Comparison of ENCODE assay signal across 24 cellular contexts in the genomic region with DNA sequence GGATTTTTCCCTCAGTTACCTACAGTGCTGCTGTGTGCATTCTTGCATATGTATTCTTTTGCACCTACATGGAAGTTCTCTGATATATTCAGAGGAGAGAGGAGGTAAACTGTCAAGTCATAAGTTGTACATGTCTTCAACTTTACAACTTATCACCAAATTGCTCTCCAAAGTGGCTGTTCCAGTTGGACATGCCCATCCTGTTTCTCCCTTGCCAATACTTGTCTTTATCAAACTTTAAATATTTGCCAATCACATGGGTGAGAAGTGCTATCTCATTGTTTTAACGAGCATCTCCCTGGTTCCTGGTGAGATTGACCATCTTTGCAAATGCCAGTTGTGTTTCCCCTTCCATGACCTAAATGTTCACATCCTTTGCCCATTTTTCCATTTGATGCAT.
"Had no signal": no experiment of that assay in that cellular context is flagged by ENCODE, and none has a peak within 500 bp of the region (broad histone marks: within the 10 kb centered on the region; RNA-seq: fewer than 3 reads in every experiment).

No MANE protein-coding gene starts in this region.

- H3K36me3 ChIP-seq: SJSA1 had no signal

- H3K27me3 ChIP-seq: SJSA1 had no signal

- ATAC-seq: K562 had no signal

- DNase-seq: Kasumi-1, MV-4-11, NCI-H1048, NCI-H1105, NCI-H1417, NCI-H1436 treated with DMSO at 0.1 percent for 48 hours, NCI-H1694, NCI-H187 treated with DMSO at 0.1 percent for 48 hours, NCI-H2081, NCI-H2107, NCI-H226, NCI-H446, NCI-H510A, NCI-H524 treated with DMSO at 0.1 percent for 48 hours, NCI-H69, NCI-H774, Right ventricle myocardium superior, RPMI8226, SIG-M5 had no signal

- H3K27ac ChIP-seq: HL-60, KMS-11, SJSA1, SK-N-MC had no signal

- H3K4me3 ChIP-seq: K562, SJSA1, SK-N-MC had no signal

- H3K9me3 ChIP-seq: SJSA1 had no signal
